ENCODE assay signal across 12 cellular contexts in genomic region chr15:41607033-41607432, GRCh38. TPM values are rescaled to one million over a fixed set of nuclear protein-coding genes. Genes with fewer than 3 reads are reported as not detected.
A peak's percentile ranks its signal among the peaks of the same experiment; 100 is the strongest.
DNase-seq lines count a peak whose midpoint lies in the region; ATAC-seq, FAIRE-seq and TF ChIP-seq lines count a peak whose summit lies in the region.
"Had no signal": no experiment of that assay in that cellular context is flagged by ENCODE, and none has a peak within 500 bp of the region (broad histone marks: within the 10 kb centered on the region; RNA-seq: fewer than 3 reads in every experiment).

No MANE protein-coding gene starts in this region.

- H2BK120ac ChIP-seq in H9 (ENCODE audit: low read depth, low read length, poor library complexity, severe bottlenecking): no peak overlapping the region

- H3K4me1 ChIP-seq in endothelial cell of umbilical vein (ENCODE audit: control insufficient read depth, extremely low read depth, insufficient read depth, low read length) (peaks cover 7% of the 10 kb centered on the region), osteoblast (ENCODE audit: insufficient read depth, low read length) (peaks cover 26% of the 10 kb centered on the region), H9 (ENCODE audit: insufficient read depth, low read length) (peaks cover 5% of the 10 kb centered on the region)

- intact Hi-C loops in endothelial cell of umbilical vein (cut with micrococcal nuclease): loop anchor here (10.0 kb wide), 1 partner anchor 88 kb away; no protein-coding TSS in a partner anchor

- H3K9me1 ChIP-seq in endothelial cell of umbilical vein (replicated peaks; ENCODE audit: control insufficient read depth, extremely low read depth, insufficient read depth, low read length): no peaks in the 10 kb centered on the region

- H3K4me2 ChIP-seq in endothelial cell of umbilical vein (ENCODE audit: insufficient read depth, low read length) (no peak overlapping the region), osteoblast (ENCODE audit: insufficient read depth, low read length) (no peak overlapping the region), H9 (ENCODE audit: insufficient read depth, insufficient read length, low read length) (no peak overlapping the region)

- WGBS in H9 (ENCODE audit: extremely low coverage, insufficient read length, low lambda C conversion rate): no CpG with 5 or more reads among the region's 1 CpG

- H3K56ac ChIP-seq in H9 (ENCODE audit: insufficient read length, low read depth, low read length): no peak overlapping the region

- DNase-seq in G401 (ENCODE audit: low spot score): peak; percentile 92
- DNase-seq in RCC 7860 (ENCODE audit: low spot score): peak; percentile 32
- DNase-seq in endothelial cell of umbilical vein (ENCODE audit: low read depth, low spot score): peak; percentile 23
- peak; percentile 93 for DNase-seq in osteoblast (ENCODE audit: insufficient read length, low spot score, missing footprints)
- no peak for DNase-seq in H9
- DNase-seq in NCI-H187 (lab: John Stamatoyannopoulos, UW): no peak
- DNase-seq in SIG-M5 (lab: John Stamatoyannopoulos, UW): no peak
- DNase-seq: Kasumi-1, left ventricle myocardium inferior, NCI-H510A treated with DMSO at 0.1 percent for 48 hours had no signal

- H3K9me3 Mint-ChIP-seq in H9: no peaks in the 10 kb centered on the region; a peak in 1 of 5 replicates
- H3K9me3 Mint-ChIP-seq: activated naive CD4-positive, alpha-beta T cell treated with anti-CD3 and anti-CD28 coated beads, Interleukin-2, amount 50 U/mL, for 24 hours had no signal

- H3K79me2 ChIP-seq in endothelial cell of umbilical vein (ENCODE audit: control insufficient read depth, insufficient read depth, low read length) (no peaks in the 10 kb centered on the region), osteoblast (ENCODE audit: insufficient read depth, low read length) (no peaks in the 10 kb centered on the region), H9 (ENCODE audit: insufficient read depth, low read length) (no peaks in the 10 kb centered on the region)

- no peak overlapping the region for H2BK15ac ChIP-seq in H9 (ENCODE audit: low read depth, low read length)

- H2BK20ac ChIP-seq in H9 (ENCODE audit: low read depth, low read length, poor library complexity, severe bottlenecking): no peak overlapping the region

- no peak overlapping the region for H3K4ac ChIP-seq in H9 (ENCODE audit: low read depth, low read length)

- H3K9me3 ChIP-seq in endothelial cell of umbilical vein (replicated peaks; ENCODE audit: control insufficient read depth, insufficient read depth, low read length) (no peaks in the 10 kb centered on the region), osteoblast (ENCODE audit: low read depth, low read length) (no peaks in the 10 kb centered on the region), H9 (ENCODE audit: control insufficient read depth, low read depth, low read length) (no peaks in the 10 kb centered on the region)
- H3K9me3 ChIP-seq: left ventricle myocardium inferior had no signal

- no peaks in the 10 kb centered on the region; the same call in none of the 2 replicates for H3K27me3 Mint-ChIP-seq in H9 (ENCODE audit: low read depth)
- H3K27me3 Mint-ChIP-seq: activated naive CD4-positive, alpha-beta T cell treated with anti-CD3 and anti-CD28 coated beads, Interleukin-2, amount 50 U/mL, for 24 hours had no signal

- H3K4me1 Mint-ChIP-seq in H9: peaks cover 7 to 10% of the 10 kb centered on the region in 2 experiments

- H2AFZ ChIP-seq in endothelial cell of umbilical vein (ENCODE audit: low read depth, low read length) (no peak overlapping the region), osteoblast (ENCODE audit: low read length) (no peak overlapping the region), H9 (ENCODE audit: low read length) (no peak overlapping the region)

- H2BK12ac ChIP-seq in H9 (ENCODE audit: insufficient read length, low read depth, low read length): no peak overlapping the region

- no peak overlapping the region for H3K4me3 Mint-ChIP-seq in H9
- H3K4me3 Mint-ChIP-seq: activated naive CD4-positive, alpha-beta T cell treated with anti-CD3 and anti-CD28 coated beads, Interleukin-2, amount 50 U/mL, for 24 hours had no signal

- H2AK5ac ChIP-seq in H9 (ENCODE audit: insufficient read length, low read length): no peak overlapping the region

- H4K8ac ChIP-seq in H9 (replicated peaks; ENCODE audit: insufficient read length, low read depth, low read length): no peak overlapping the region

- no peaks in the 10 kb centered on the region; a peak in 1 of 7 replicates for H3K36me3 Mint-ChIP-seq in H9 (ENCODE audit: insufficient read depth in 1 of 3, low read depth in 3 of 3)
- H3K36me3 Mint-ChIP-seq: activated naive CD4-positive, alpha-beta T cell treated with anti-CD3 and anti-CD28 coated beads, Interleukin-2, amount 50 U/mL, for 24 hours had no signal

- H3K27me3 ChIP-seq in endothelial cell of umbilical vein (ENCODE audit: control insufficient read depth in 2 of 2, insufficient read depth in 2 of 2, low read length in 2 of 2) (peaks cover 0 to 8% of the 10 kb centered on the region in 2 experiments), osteoblast (ENCODE audit: insufficient read depth, low read length) (no peaks in the 10 kb centered on the region), H9 (ENCODE audit: insufficient read depth, low read length) (no peaks in the 10 kb centered on the region)

- no peak overlapping the region for H3T11ph ChIP-seq in H9 (ENCODE audit: low read length)

- H3K27ac ChIP-seq in endothelial cell of umbilical vein (ENCODE audit: insufficient read depth, low read depth, low read length) (no peak overlapping the region), osteoblast (ENCODE audit: low read depth, low read length) (no peak overlapping the region), H9 (ENCODE audit: insufficient read length, low read depth, low read length) (no peak overlapping the region)
- H3K27ac ChIP-seq: left ventricle myocardium inferior had no signal

- no peaks in the 10 kb centered on the region for H3K23me2 ChIP-seq in H9 (ENCODE audit: insufficient read length, low read depth, low read length, poor library complexity, severe bottlenecking)

- H3K4me3 ChIP-seq in endothelial cell of umbilical vein (replicated peaks in 1 of 3; ENCODE audit: insufficient read depth in 1 of 3, low read depth in 1 of 3, low read length in 3 of 3) (no peak overlapping the region), osteoblast (ENCODE audit: insufficient read depth, low read length) (no peak overlapping the region)
- H3K4me3 ChIP-seq: left ventricle myocardium inferior had no signal

- H4K5ac ChIP-seq in H9 (ENCODE audit: insufficient read length, low read depth, low read length): no peak overlapping the region

- H4K91ac ChIP-seq in H9 (ENCODE audit: insufficient read length, low read depth, low read length): no peak overlapping the region

- H4K20me1 ChIP-seq in endothelial cell of umbilical vein (replicated peaks; ENCODE audit: control insufficient read depth, extremely low read depth, insufficient read depth, low read length) (no peaks in the 10 kb centered on the region), osteoblast (ENCODE audit: insufficient read depth, low read length) (no peaks in the 10 kb centered on the region), H9 (ENCODE audit: control insufficient read depth, insufficient read depth, insufficient read length) (no peaks in the 10 kb centered on the region)

- H3K27ac Mint-ChIP-seq in H9: no peak overlapping the region
- H3K27ac Mint-ChIP-seq: activated naive CD4-positive, alpha-beta T cell treated with anti-CD3 and anti-CD28 coated beads, Interleukin-2, amount 50 U/mL, for 24 hours had no signal

- dilution Hi-C loops in endothelial cell of umbilical vein (cut with MboI; ENCODE audit: extremely low pct_ligation_motif_present, low sequenced_read_pairs): no loop called here

- no peak for FAIRE-seq in RCC 7860 (lab: Jason Lieb, UNC)
- FAIRE-seq in endothelial cell of umbilical vein (lab: Jason Lieb, UNC): no peak

- H3K9ac ChIP-seq in endothelial cell of umbilical vein (replicated peaks; ENCODE audit: extremely low read depth, insufficient read depth, low read length) (no peak overlapping the region), H9 (ENCODE audit: extremely low read depth, insufficient read length, low read length) (no peak overlapping the region)

- no peak overlapping the region for H3K14ac ChIP-seq in H9 (ENCODE audit: insufficient read depth, low read length)

- POLR2A ChIA-PET in endothelial cell of umbilical vein (lab: Charles Lee): no interaction called here

- no peaks in the 10 kb centered on the region for H3K79me1 ChIP-seq in H9 (ENCODE audit: insufficient read depth, low read depth, low read length, poor library complexity, severe bottlenecking)

- H3K18ac ChIP-seq in H9 (ENCODE audit: insufficient read length, low read depth, low read length): no peak overlapping the region

- BruUV-seq in endothelial cell of umbilical vein (replicated peaks; lab: Mats Ljungman, UMichigan): no TSS peak

- no peak overlapping the region for H2BK5ac ChIP-seq in H9 (ENCODE audit: insufficient read length, low read length)

- no peak overlapping the region for H3K23ac ChIP-seq in H9 (ENCODE audit: insufficient read length, low read depth, low read length)

- TF ChIP-seq POLR2A in endothelial cell of umbilical vein (IDR thresholded peaks at IDR 0.05; ENCODE audit: low read depth, low read length): no peak

- CTCF ChIA-PET in endothelial cell of umbilical vein (lab: Charles Lee): interaction anchor here (1.0 kb wide), 2 partner anchors 61 to 141 kb away, joined by 3 to 4 read pairs; no protein-coding TSS in a partner anchor

- ATAC-seq in GM18502 (IDR thresholded peaks at IDR 0.05; ENCODE audit: poor library complexity, unreplicated experiment): no peak

- in situ Hi-C loops in G401 (cut with HindIII; ENCODE audit: low sequenced_read_pairs): no loop called here

- H3K36me3 ChIP-seq in endothelial cell of umbilical vein (ENCODE audit: control insufficient read depth in 2 of 2, extremely low read depth in 1 of 2, insufficient read depth in 2 of 2, low read length in 2 of 2): no peaks in the 10 kb centered on the region
- no peaks in the 10 kb centered on the region for H3K36me3 ChIP-seq in osteoblast (ENCODE audit: insufficient read depth, low read length)
- H3K36me3 ChIP-seq: left ventricle myocardium inferior had no signal

- no peak for TF ChIP-seq CTCF in endothelial cell of umbilical vein (IDR thresholded peaks at IDR 0.05; ENCODE audit: extremely low read depth in 1 of 2, insufficient read depth in 1 of 2, low read depth in 1 of 2, low read length in 2 of 2)
- no peak for TF ChIP-seq CTCF in osteoblast (IDR thresholded peaks at IDR 0.05; ENCODE audit: extremely low read depth, low read depth, low read length)
- no peak for TF ChIP-seq CTCF in H9 (conservative IDR thresholded peaks at IDR 0.05)

RNA-seq across cellular contexts. Expression of gene TYRO3, which starts 48.0 kb away (rescaled TPM):
- 25.9 and 26.2 TPM in 2 replicates for total RNA-seq in G401 (2014; rRNA removed; shearing (Covaris generic))
- total RNA-seq in endothelial cell of umbilical vein: 14.5 and 18.8 TPM in 2 replicates
- polyA plus RNA-seq in endothelial cell of umbilical vein: 13.3 and 14.1 TPM in 2 replicates
- polyA plus RNA-seq in endothelial cell of umbilical vein (2011; cell fraction: cytosol; rRNA removed): 13.9 and 15.2 TPM in 2 replicates
- 12.1 and 18.0 TPM in 2 replicates for polyA plus RNA-seq in endothelial cell of umbilical vein (2011; cell fraction: nucleus; rRNA removed)
- polyA plus RNA-seq in endothelial cell of umbilical vein (2012): 14.3 and 21.4 TPM in 2 replicates
- 32.8 and 39.4 TPM in 2 replicates for polyA minus RNA-seq in endothelial cell of umbilical vein
- 62.3 TPM for polyA minus RNA-seq in endothelial cell of umbilical vein (2011; cell fraction: cytosol; rRNA and poly(A)+ RNA removed)
- polyA minus RNA-seq in endothelial cell of umbilical vein (2011; cell fraction: nucleus; rRNA and poly(A)+ RNA removed): 5.9 and 9.5 TPM in 2 replicates
- total RNA-seq in osteoblast: 6.2 and 6.8 TPM in 2 replicates
- total RNA-seq in H9 (2021): 118 and 124 TPM in 2 replicates

RNA-seq across cellular contexts. Expression of gene MGA, which starts 53.2 kb away (rescaled TPM):
- 9.5 and 22.0 TPM in 2 replicates for total RNA-seq in G401 (2014; rRNA removed; shearing (Covaris generic))
- 34.0 and 36.5 TPM in 2 replicates for total RNA-seq in endothelial cell of umbilical vein
- 3.6 and 4.1 TPM in 2 replicates for polyA plus RNA-seq in endothelial cell of umbilical vein
- polyA plus RNA-seq in endothelial cell of umbilical vein (2011; cell fraction: cytosol; rRNA removed): 3.2 and 3.5 TPM in 2 replicates
- polyA plus RNA-seq in endothelial cell of umbilical vein (2011; cell fraction: nucleus; rRNA removed): 16.1 and 18.4 TPM in 2 replicates
- polyA plus RNA-seq in endothelial cell of umbilical vein (2012): 8.9 and 10.3 TPM in 2 replicates
- polyA minus RNA-seq in endothelial cell of umbilical vein: 42.3 and 47.5 TPM in 2 replicates
- 56.9 TPM for polyA minus RNA-seq in endothelial cell of umbilical vein (2011; cell fraction: cytosol; rRNA and poly(A)+ RNA removed)
- polyA minus RNA-seq in endothelial cell of umbilical vein (2011; cell fraction: nucleus; rRNA and poly(A)+ RNA removed): 61.3 and 88.2 TPM in 2 replicates
- total RNA-seq in osteoblast: 40.2 and 41.0 TPM in 2 replicates
- 57.3 and 62.7 TPM in 2 replicates for total RNA-seq in H9 (2021)

Comparison
In these comparisons a context has a peak if more than half of its experiments do, and no peak if none do; other contexts are left out.
1. DNase-seq: peak in G401 (single experiment), RCC 7860 (single experiment), endothelial cell of umbilical vein (single experiment) and osteoblast (single experiment); none in H9 (single experiment), NCI-H187 (0 of 2) and SIG-M5 (single experiment).